ENCODE assay signal across 11 cellular contexts in the genomic region with DNA sequence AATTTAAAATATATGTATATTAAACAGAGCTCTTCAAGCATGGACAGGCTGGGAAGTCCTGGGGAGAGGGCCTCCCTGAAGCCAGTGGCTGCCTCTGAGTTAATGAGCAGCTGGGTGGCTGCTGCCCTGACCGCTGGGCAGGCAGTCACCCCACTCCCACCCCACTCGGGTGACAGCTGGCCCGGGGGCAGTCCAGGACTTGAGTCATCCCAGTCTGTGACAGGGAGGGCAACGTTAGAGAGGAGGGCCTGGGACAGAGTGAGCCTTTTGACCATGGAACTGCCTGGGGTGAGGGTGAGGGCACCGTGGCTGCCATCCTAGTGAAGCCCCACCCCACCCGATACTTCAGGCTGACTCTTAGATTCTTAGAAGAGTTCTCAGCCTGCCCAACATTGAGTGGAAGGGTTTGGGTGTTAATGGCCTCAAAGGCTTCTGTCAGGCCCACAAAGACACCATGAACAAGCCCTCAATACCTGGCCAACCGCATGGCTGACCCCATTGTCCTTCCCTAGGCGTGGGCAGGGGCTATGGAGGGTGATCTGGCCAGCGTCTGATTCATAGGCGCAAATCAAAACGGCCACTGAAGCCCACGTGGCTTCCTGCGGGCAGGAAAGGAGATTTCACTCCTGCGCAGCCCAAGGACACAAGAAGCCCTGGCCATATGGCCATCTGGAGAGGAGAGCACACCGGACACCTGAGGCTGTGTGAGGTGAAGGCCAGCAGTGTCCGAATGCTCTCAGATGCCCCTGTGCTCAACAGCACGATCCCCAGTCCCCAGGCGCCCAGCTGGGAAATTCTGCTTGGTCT. TPM values are rescaled to one million over a fixed set of nuclear protein-coding genes. Genes with fewer than 3 reads are reported as not detected.
A peak's percentile ranks its signal among the peaks of the same experiment; 100 is the strongest.
DNase-seq lines count a peak whose midpoint lies in the region; ATAC-seq lines count a peak whose summit lies in the region.
"Had no signal": no experiment of that assay in that cellular context is flagged by ENCODE, and none has a peak within 500 bp of the region (broad histone marks: within the 10 kb centered on the region; RNA-seq: fewer than 3 reads in every experiment).

No MANE protein-coding gene starts in this region.

- no peak for ATAC-seq in HG02870 (IDR thresholded peaks at IDR 0.05; ENCODE audit: unreplicated experiment)
- no peak for ATAC-seq in GM19467 (IDR thresholded peaks at IDR 0.05; ENCODE audit: unreplicated experiment)
- ATAC-seq in HG02623 (IDR thresholded peaks at IDR 0.05; ENCODE audit: unreplicated experiment), result no peak

- H3K36me3 Mint-ChIP-seq in activated naive CD4-positive, alpha-beta T cell treated with anti-CD3 and anti-CD28 coated beads for 36 hours (ENCODE audit: low read depth), result no peaks in the 10 kb centered on the region
- H3K36me3 Mint-ChIP-seq in activated T-helper 1 cell treated with anti-CD3 and anti-CD28 coated beads, Interleukin-12 subunit alpha, Interleukin-12 subunit beta, Interleukin-2, Interleukin-4 antibody, amounts not matched to agents 30 ng/mL and 10 ng/mL and 1 ng/mL, durations not matched to agents 14 hours and 24 hours and 36 hours (ENCODE audit: low read depth), result peaks cover 2% of the 10 kb centered on the region
- no peaks in the 10 kb centered on the region for H3K36me3 Mint-ChIP-seq in stimulated activated naive CD8-positive, alpha-beta T cell treated with anti-CD3 and anti-CD28 coated beads, Interleukin-15, Interleukin-2, amounts not matched to agents 100 ng/mL and 50 ng/mL, for 24 hours (ENCODE audit: low read depth)

- H3K27ac Mint-ChIP-seq in activated naive CD4-positive, alpha-beta T cell treated with anti-CD3 and anti-CD28 coated beads for 36 hours, result peak overlapping the region; percentile 82
- H3K27ac Mint-ChIP-seq in activated T-helper 1 cell treated with anti-CD3 and anti-CD28 coated beads, Interleukin-12 subunit alpha, Interleukin-12 subunit beta, Interleukin-2, Interleukin-4 antibody, amounts not matched to agents 30 ng/mL and 10 ng/mL and 1 ng/mL, durations not matched to agents 14 hours and 24 hours and 36 hours, result peak overlapping the region; percentile 99
- H3K27ac Mint-ChIP-seq in stimulated activated naive CD8-positive, alpha-beta T cell treated with anti-CD3 and anti-CD28 coated beads, Interleukin-15, Interleukin-2, amounts not matched to agents 100 ng/mL and 50 ng/mL, for 24 hours, result peak overlapping the region; percentile 89

- peak overlapping the region; percentile 73 for H3K4me3 Mint-ChIP-seq in activated naive CD4-positive, alpha-beta T cell treated with anti-CD3 and anti-CD28 coated beads for 36 hours
- H3K4me3 Mint-ChIP-seq in activated T-helper 1 cell treated with anti-CD3 and anti-CD28 coated beads, Interleukin-12 subunit alpha, Interleukin-12 subunit beta, Interleukin-2, Interleukin-4 antibody, amounts not matched to agents 30 ng/mL and 10 ng/mL and 1 ng/mL, durations not matched to agents 14 hours and 24 hours and 36 hours, result peak overlapping the region; percentile 90
- H3K4me3 Mint-ChIP-seq in stimulated activated naive CD8-positive, alpha-beta T cell treated with anti-CD3 and anti-CD28 coated beads, Interleukin-15, Interleukin-2, amounts not matched to agents 100 ng/mL and 50 ng/mL, for 24 hours, result peak overlapping the region; percentile 76
- H3K4me3 Mint-ChIP-seq: neural crest cell had no signal

- H3K27me3 Mint-ChIP-seq in activated naive CD4-positive, alpha-beta T cell treated with anti-CD3 and anti-CD28 coated beads for 36 hours (ENCODE audit: low read depth), result no peaks in the 10 kb centered on the region
- no peaks in the 10 kb centered on the region for H3K27me3 Mint-ChIP-seq in activated T-helper 1 cell treated with anti-CD3 and anti-CD28 coated beads, Interleukin-12 subunit alpha, Interleukin-12 subunit beta, Interleukin-2, Interleukin-4 antibody, amounts not matched to agents 30 ng/mL and 10 ng/mL and 1 ng/mL, durations not matched to agents 14 hours and 24 hours and 36 hours (ENCODE audit: insufficient read depth)
- H3K27me3 Mint-ChIP-seq in stimulated activated naive CD8-positive, alpha-beta T cell treated with anti-CD3 and anti-CD28 coated beads, Interleukin-15, Interleukin-2, amounts not matched to agents 100 ng/mL and 50 ng/mL, for 24 hours, result no peaks in the 10 kb centered on the region

- CTCF ChIA-PET in activated naive CD4-positive, alpha-beta T cell treated with anti-CD3 and anti-CD28 coated beads for 36 hours (lab: Charles Lee), result interaction anchor here (0.6 to 13.5 kb wide), 7 partner anchors 16 to 63 kb away, joined by 3 to 416 read pairs (median 6); a partner anchor contains a TSS

- no peak for DNase-seq in activated naive CD4-positive, alpha-beta T cell treated with anti-CD3 and anti-CD28 coated beads for 36 hours
- DNase-seq in activated naive CD4-positive, alpha-beta T cell treated with anti-CD3 and anti-CD28 coated beads, Interleukin-2, amount 50 U/mL, for 16 hours, result no peak
- no peak for DNase-seq in activated T-helper 1 cell treated with anti-CD3 and anti-CD28 coated beads, Interleukin-12 subunit alpha, Interleukin-12 subunit beta, Interleukin-2, Interleukin-4 antibody, amounts not matched to agents 30 ng/mL and 10 ng/mL and 1 ng/mL, durations not matched to agents 14 hours and 24 hours and 36 hours (ENCODE audit: low spot score)
- DNase-seq in hypothalamus (lab: John Stamatoyannopoulos, UW), result peak in 32 of 51 donors; percentile 40 to 88 (median 73)
- DNase-seq: NCI-H1105, NCI-H526 treated with DMSO at 0.1 percent for 48 hours had no signal

- intact Hi-C loops in activated naive CD4-positive, alpha-beta T cell treated with anti-CD3 and anti-CD28 coated beads for 36 hours (cut with micrococcal nuclease), result loop anchor here (1.0 kb wide), 2 partner anchors 12 to 31 kb away; no protein-coding TSS in a partner anchor
- intact Hi-C loops in activated T-helper 1 cell treated with anti-CD3 and anti-CD28 coated beads, Interleukin-12 subunit alpha, Interleukin-12 subunit beta, Interleukin-2, Interleukin-4 antibody, amounts not matched to agents 30 ng/mL and 10 ng/mL and 1 ng/mL, durations not matched to agents 14 hours and 24 hours and 36 hours (cut with micrococcal nuclease), result loop anchor here (1.0 to 10.0 kb wide), 6 partner anchors 12 to 91 kb away; a partner anchor contains a TSS

- H3K9me3 Mint-ChIP-seq in activated naive CD4-positive, alpha-beta T cell treated with anti-CD3 and anti-CD28 coated beads for 36 hours, result no peaks in the 10 kb centered on the region
- H3K9me3 Mint-ChIP-seq in activated T-helper 1 cell treated with anti-CD3 and anti-CD28 coated beads, Interleukin-12 subunit alpha, Interleukin-12 subunit beta, Interleukin-2, Interleukin-4 antibody, amounts not matched to agents 30 ng/mL and 10 ng/mL and 1 ng/mL, durations not matched to agents 14 hours and 24 hours and 36 hours, result no peaks in the 10 kb centered on the region
- no peaks in the 10 kb centered on the region for H3K9me3 Mint-ChIP-seq in stimulated activated naive CD8-positive, alpha-beta T cell treated with anti-CD3 and anti-CD28 coated beads, Interleukin-15, Interleukin-2, amounts not matched to agents 100 ng/mL and 50 ng/mL, for 24 hours
- H3K9me3 Mint-ChIP-seq: neural crest cell had no signal

- peaks cover 53% of the 10 kb centered on the region for H3K4me1 Mint-ChIP-seq in activated naive CD4-positive, alpha-beta T cell treated with anti-CD3 and anti-CD28 coated beads for 36 hours (ENCODE audit: low read depth)
- peaks cover 70% of the 10 kb centered on the region for H3K4me1 Mint-ChIP-seq in activated T-helper 1 cell treated with anti-CD3 and anti-CD28 coated beads, Interleukin-12 subunit alpha, Interleukin-12 subunit beta, Interleukin-2, Interleukin-4 antibody, amounts not matched to agents 30 ng/mL and 10 ng/mL and 1 ng/mL, durations not matched to agents 14 hours and 24 hours and 36 hours (ENCODE audit: low read depth)
- H3K4me1 Mint-ChIP-seq in stimulated activated naive CD8-positive, alpha-beta T cell treated with anti-CD3 and anti-CD28 coated beads, Interleukin-15, Interleukin-2, amounts not matched to agents 100 ng/mL and 50 ng/mL, for 24 hours (ENCODE audit: low read depth), result peaks cover 60% of the 10 kb centered on the region

RNA-seq across cellular contexts. Expression of a gene that starts 47.5 kb away (rescaled TPM):
- 10 to 100 TPM; 90.4 to 96.0 TPM for total RNA-seq in activated naive CD4-positive, alpha-beta T cell treated with anti-CD3 and anti-CD28 coated beads for 36 hours
- 89.6 and 93.6 TPM in 2 replicates for total RNA-seq in activated T-helper 1 cell treated with anti-CD3 and anti-CD28 coated beads, Interleukin-12 subunit alpha, Interleukin-12 subunit beta, Interleukin-2, Interleukin-4 antibody, amounts not matched to agents 30 ng/mL and 10 ng/mL and 1 ng/mL, durations not matched to agents 14 hours and 24 hours and 36 hours

RNA-seq across cellular contexts. Expression of a gene that starts 48.6 kb away (rescaled TPM):
- 10 to 100 TPM; 22.3 to 23.5 TPM for total RNA-seq in activated naive CD4-positive, alpha-beta T cell treated with anti-CD3 and anti-CD28 coated beads for 36 hours
- total RNA-seq in activated T-helper 1 cell treated with anti-CD3 and anti-CD28 coated beads, Interleukin-12 subunit alpha, Interleukin-12 subunit beta, Interleukin-2, Interleukin-4 antibody, amounts not matched to agents 30 ng/mL and 10 ng/mL and 1 ng/mL, durations not matched to agents 14 hours and 24 hours and 36 hours, result 264 and 272 TPM in 2 replicates

Comparison
In these comparisons a context has a peak if more than half of its experiments do, and no peak if none do; other contexts are left out.
1. DNase-seq: peak in hypothalamus (32 of 51); none in activated naive CD4-positive, alpha-beta T cell treated with anti-CD3 and anti-CD28 coated beads for 36 hours (single experiment), activated naive CD4-positive, alpha-beta T cell treated with anti-CD3 and anti-CD28 coated beads, Interleukin-2, amount 50 U/mL, for 16 hours (single experiment) and activated T-helper 1 cell treated with anti-CD3 and anti-CD28 coated beads, Interleukin-12 subunit alpha, Interleukin-12 subunit beta, Interleukin-2, Interleukin-4 antibody, amounts not matched to agents 30 ng/mL and 10 ng/mL and 1 ng/mL, durations not matched to agents 14 hours and 24 hours and 36 hours (single experiment).
2. RNA of a gene that starts 48.6 kb away (total RNA-seq): 264 to 272 TPM in activated T-helper 1 cell treated with anti-CD3 and anti-CD28 coated beads, Interleukin-12 subunit alpha, Interleukin-12 subunit beta, Interleukin-2, Interleukin-4 antibody, amounts not matched to agents 30 ng/mL and 10 ng/mL and 1 ng/mL, durations not matched to agents 14 hours and 24 hours and 36 hours; 22.3 to 23.5 TPM in activated naive CD4-positive, alpha-beta T cell treated with anti-CD3 and anti-CD28 coated beads for 36 hours; every median in the first group is over 10 times any median in the second.
3. Peak in every context shown above with its lines, with median percentiles within 50 percentile points of each other: H3K27ac Mint-ChIP-seq and H3K4me3 Mint-ChIP-seq.